In genomic region chr1:5770981-5771765, GRCh38 we compare ENCODE assay signal across 9 cellular contexts.
DNase-seq lines count a peak whose midpoint lies in the region; ATAC-seq and TF ChIP-seq lines count a peak whose summit lies in the region.
"Had no signal": no experiment of that assay in that cellular context is flagged by ENCODE, and none has a peak within 500 bp of the region (broad histone marks: within the 10 kb centered on the region; RNA-seq: fewer than 3 reads in every experiment).

No MANE protein-coding gene starts in this region.

- H3K4me1 ChIP-seq in SK-N-SH (ENCODE audit: control insufficient read depth in 1 of 2, insufficient read depth in 2 of 2, low read depth in 1 of 2, low read length in 1 of 2) (peaks cover 0 to 43% of the 10 kb centered on the region in 2 experiments; a peak in 1 of 4 replicates), vagina (peaks cover 38% of the 10 kb centered on the region), foreskin keratinocyte (no peaks in the 10 kb centered on the region)
- H3K4me1 ChIP-seq: HAP-1 had no signal

- ATAC-seq in left ventricle myocardium superior (peak; percentile 63), foreskin keratinocyte (no peak), HG03469 (IDR thresholded peaks at IDR 0.05; ENCODE audit: unreplicated experiment) (no peak)

- H3K4me2 ChIP-seq in SK-N-SH, result no peak overlapping the region

- POLR2A ChIA-PET in SK-N-SH (lab: Yijun Ruan, JAX), result interaction anchor here (0.7 to 1.0 kb wide), 2 partner anchors 41 to 66 kb away, joined by 3 to 4 read pairs; no protein-coding TSS in a partner anchor

- H3K27me3 Mint-ChIP-seq in activated naive CD8-positive, alpha-beta T cell treated with anti-CD3 and anti-CD28 coated beads for 36 hours, result peaks cover 23% of the 10 kb centered on the region

- H3K4me1 Mint-ChIP-seq in activated naive CD8-positive, alpha-beta T cell treated with anti-CD3 and anti-CD28 coated beads for 36 hours, result peaks cover 3% of the 10 kb centered on the region

- H3K36me3 ChIP-seq in SK-N-SH (replicated peaks in 1 of 2; ENCODE audit: control insufficient read depth in 1 of 2, insufficient read depth in 2 of 2, low read length in 1 of 2) (no peaks in the 10 kb centered on the region), vagina (no peaks in the 10 kb centered on the region)
- H3K36me3 ChIP-seq: HAP-1 had no signal

- H3K4me3 ChIP-seq in SK-N-SH (ENCODE audit: low read depth in 2 of 2, low read length in 1 of 2) (peak overlapping the region in 1 of 2 experiments; percentile 9; a peak in 1 of 4 replicates), vagina (peak overlapping the region; percentile 5 to 32)
- H3K4me3 ChIP-seq: HAP-1 had no signal

- H3K9me3 ChIP-seq in SK-N-SH (no peaks in the 10 kb centered on the region), vagina (no peaks in the 10 kb centered on the region)
- H3K9me3 ChIP-seq: HAP-1 had no signal

- no peaks in the 10 kb centered on the region for H3K9me2 ChIP-seq in SK-N-SH

- peak in 1 of 2 experiments; percentile 88; a peak in 2 of 4 replicates for TF ChIP-seq EP300 in SK-N-SH (IDR thresholded peaks at IDR 0.05; ENCODE audit: borderline replicate concordance in 1 of 2, low read depth in 1 of 2, low read length in 1 of 2)

- H3K27ac Mint-ChIP-seq in activated naive CD8-positive, alpha-beta T cell treated with anti-CD3 and anti-CD28 coated beads for 36 hours, result no peak overlapping the region

- H3K27me3 ChIP-seq in SK-N-SH (ENCODE audit: insufficient read depth) (no peaks in the 10 kb centered on the region), vagina (no peaks in the 10 kb centered on the region), foreskin keratinocyte (peaks cover 25% of the 10 kb centered on the region)

- no peak overlapping the region for H2AFZ ChIP-seq in SK-N-SH (ENCODE audit: low read depth)

- H3K36me3 Mint-ChIP-seq in activated naive CD8-positive, alpha-beta T cell treated with anti-CD3 and anti-CD28 coated beads for 36 hours, result no peaks in the 10 kb centered on the region

- 0 out of 2 replicates have a peak, but pooled peaks have one; percentile 3 for TF ChIP-seq RAD21 in SK-N-SH (IDR thresholded peaks at IDR 0.05; ENCODE audit: low read length)

- TF ChIP-seq POLR2A in vagina (IDR thresholded peaks at IDR 0.05), result no peak

- 3% methylated on average over 14 of the region's 23 CpGs for WGBS in SK-N-SH (ENCODE audit: low lambda C conversion rate)

- no peak overlapping the region for H3K9ac ChIP-seq in SK-N-SH

- CTCF ChIA-PET in SK-N-SH (lab: Yijun Ruan, JAX), result interaction anchor here (0.9 to 1.6 kb wide), 8 partner anchors 14 to 256 kb away, joined by 3 to 10 read pairs (median 4); no protein-coding TSS in a partner anchor

- H4K20me1 ChIP-seq in SK-N-SH (ENCODE audit: insufficient read depth), result no peaks in the 10 kb centered on the region

- intact Hi-C loops in left ventricle myocardium superior (cut with micrococcal nuclease), result no loop called here
- intact Hi-C loops in vagina (cut with DNase I), result no loop called here

- H3F3A ChIP-seq in SK-N-SH (replicated peaks; ENCODE audit: insufficient read depth), result no peaks in the 10 kb centered on the region

- peak overlapping the region in 1 of 2 experiments; percentile 96; a peak in 2 of 4 replicates for H3K27ac ChIP-seq in SK-N-SH (ENCODE audit: low read depth in 2 of 2, low read length in 1 of 2)
- H3K27ac ChIP-seq in vagina, result peak overlapping the region; percentile 77
- H3K27ac ChIP-seq in foreskin keratinocyte, result no peak overlapping the region

- no peak overlapping the region for H3K4me3 Mint-ChIP-seq in activated naive CD8-positive, alpha-beta T cell treated with anti-CD3 and anti-CD28 coated beads for 36 hours

- DNase-seq in SHP77 (lab: John Stamatoyannopoulos, UW) (peak; percentile 63 to 68), SHP77 treated with DMSO at 0.1 percent for 48 hours (lab: John Stamatoyannopoulos, UW) (no peak), SK-N-SH (peak; percentile 90), left ventricle myocardium superior (no peak), vagina (ENCODE audit: extremely low spot score in 2 of 2) (no peak), foreskin keratinocyte (no peak)
- DNase-seq in activated naive CD8-positive, alpha-beta T cell treated with anti-CD3 and anti-CD28 coated beads for 36 hours, result no peak

- no peak for TF ChIP-seq CTCF in SK-N-SH (IDR thresholded peaks at IDR 0.05)
- TF ChIP-seq CTCF in vagina (IDR thresholded peaks at IDR 0.05), result no peak
- TF ChIP-seq CTCF in foreskin keratinocyte (conservative IDR thresholded peaks at IDR 0.05), result no peak

- H3K9me3 Mint-ChIP-seq in activated naive CD8-positive, alpha-beta T cell treated with anti-CD3 and anti-CD28 coated beads for 36 hours, result no peaks in the 10 kb centered on the region

- no peaks in the 10 kb centered on the region for H3K79me2 ChIP-seq in SK-N-SH (ENCODE audit: insufficient read depth)

TF ChIP-seq in SK-N-SH, 30 proteins besides CTCF, POLR2A, EP300 and RAD21:
- TF ChIP-seq RCOR1 (IDR thresholded peaks at IDR 0.05; ENCODE audit: low read length) (peak; percentile 99), RFX5 (IDR thresholded peaks at IDR 0.05; ENCODE audit: low read length) (peak; percentile 48; the same call in 1 of the 2 replicates), FOXJ3 (CRISPR knock-in tag; IDR thresholded peaks at IDR 0.05) (peak; percentile 89), FOXM1 (IDR thresholded peaks at IDR 0.05; ENCODE audit: low read depth) (no peak), PBX3 (IDR thresholded peaks at IDR 0.05) (no peak), CHD2 (IDR thresholded peaks at IDR 0.05; ENCODE audit: low read length, partially characterized antibody) (peak; percentile 99), POLR2AphosphoS5 (IDR thresholded peaks at IDR 0.05; ENCODE audit: low read depth, low read length) (peak; percentile 45; the same call in 1 of the 2 replicates), GATA2 (CRISPR knock-in tag; IDR thresholded peaks at IDR 0.05) (peak; percentile 88), SIN3A (IDR thresholded peaks at IDR 0.05; ENCODE audit: borderline replicate concordance, low read depth, low read length) (no peak), MXI1 (IDR thresholded peaks at IDR 0.05; ENCODE audit: low read depth, low read length) (peak; percentile 79), TCF12 (IDR thresholded peaks at IDR 0.05) (peak; percentile 38; the same call in 1 of the 2 replicates)
- TF ChIP-seq, protein P1, sequence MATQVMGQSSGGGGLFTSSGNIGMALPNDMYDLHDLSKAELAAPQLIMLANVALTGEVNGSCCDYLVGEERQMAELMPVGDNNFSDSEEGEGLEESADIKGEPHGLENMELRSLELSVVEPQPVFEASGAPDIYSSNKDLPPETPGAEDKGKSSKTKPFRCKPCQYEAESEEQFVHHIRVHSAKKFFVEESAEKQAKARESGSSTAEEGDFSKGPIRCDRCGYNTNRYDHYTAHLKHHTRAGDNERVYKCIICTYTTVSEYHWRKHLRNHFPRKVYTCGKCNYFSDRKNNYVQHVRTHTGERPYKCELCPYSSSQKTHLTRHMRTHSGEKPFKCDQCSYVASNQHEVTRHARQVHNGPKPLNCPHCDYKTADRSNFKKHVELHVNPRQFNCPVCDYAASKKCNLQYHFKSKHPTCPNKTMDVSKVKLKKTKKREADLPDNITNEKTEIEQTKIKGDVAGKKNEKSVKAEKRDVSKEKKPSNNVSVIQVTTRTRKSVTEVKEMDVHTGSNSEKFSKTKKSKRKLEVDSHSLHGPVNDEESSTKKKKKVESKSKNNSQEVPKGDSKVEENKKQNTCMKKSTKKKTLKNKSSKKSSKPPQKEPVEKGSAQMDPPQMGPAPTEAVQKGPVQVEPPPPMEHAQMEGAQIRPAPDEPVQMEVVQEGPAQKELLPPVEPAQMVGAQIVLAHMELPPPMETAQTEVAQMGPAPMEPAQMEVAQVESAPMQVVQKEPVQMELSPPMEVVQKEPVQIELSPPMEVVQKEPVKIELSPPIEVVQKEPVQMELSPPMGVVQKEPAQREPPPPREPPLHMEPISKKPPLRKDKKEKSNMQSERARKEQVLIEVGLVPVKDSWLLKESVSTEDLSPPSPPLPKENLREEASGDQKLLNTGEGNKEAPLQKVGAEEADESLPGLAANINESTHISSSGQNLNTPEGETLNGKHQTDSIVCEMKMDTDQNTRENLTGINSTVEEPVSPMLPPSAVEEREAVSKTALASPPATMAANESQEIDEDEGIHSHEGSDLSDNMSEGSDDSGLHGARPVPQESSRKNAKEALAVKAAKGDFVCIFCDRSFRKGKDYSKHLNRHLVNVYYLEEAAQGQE (IDR thresholded peaks at IDR 0.05; ENCODE audit: low read depth, low read length), result no peak

Comparison
In these comparisons a context has a peak if more than half of its experiments do, and no peak if none do; other contexts are left out.
1. DNase-seq: peak in SHP77 (2 of 2) and SK-N-SH (single experiment); none in SHP77 treated with DMSO at 0.1 percent for 48 hours (single experiment), left ventricle myocardium superior (single experiment), vagina (0 of 2), foreskin keratinocyte (0 of 2) and activated naive CD8-positive, alpha-beta T cell treated with anti-CD3 and anti-CD28 coated beads for 36 hours (single experiment).